Comparison of ENCODE assay signal across 1 cellular context in the genomic region with DNA sequence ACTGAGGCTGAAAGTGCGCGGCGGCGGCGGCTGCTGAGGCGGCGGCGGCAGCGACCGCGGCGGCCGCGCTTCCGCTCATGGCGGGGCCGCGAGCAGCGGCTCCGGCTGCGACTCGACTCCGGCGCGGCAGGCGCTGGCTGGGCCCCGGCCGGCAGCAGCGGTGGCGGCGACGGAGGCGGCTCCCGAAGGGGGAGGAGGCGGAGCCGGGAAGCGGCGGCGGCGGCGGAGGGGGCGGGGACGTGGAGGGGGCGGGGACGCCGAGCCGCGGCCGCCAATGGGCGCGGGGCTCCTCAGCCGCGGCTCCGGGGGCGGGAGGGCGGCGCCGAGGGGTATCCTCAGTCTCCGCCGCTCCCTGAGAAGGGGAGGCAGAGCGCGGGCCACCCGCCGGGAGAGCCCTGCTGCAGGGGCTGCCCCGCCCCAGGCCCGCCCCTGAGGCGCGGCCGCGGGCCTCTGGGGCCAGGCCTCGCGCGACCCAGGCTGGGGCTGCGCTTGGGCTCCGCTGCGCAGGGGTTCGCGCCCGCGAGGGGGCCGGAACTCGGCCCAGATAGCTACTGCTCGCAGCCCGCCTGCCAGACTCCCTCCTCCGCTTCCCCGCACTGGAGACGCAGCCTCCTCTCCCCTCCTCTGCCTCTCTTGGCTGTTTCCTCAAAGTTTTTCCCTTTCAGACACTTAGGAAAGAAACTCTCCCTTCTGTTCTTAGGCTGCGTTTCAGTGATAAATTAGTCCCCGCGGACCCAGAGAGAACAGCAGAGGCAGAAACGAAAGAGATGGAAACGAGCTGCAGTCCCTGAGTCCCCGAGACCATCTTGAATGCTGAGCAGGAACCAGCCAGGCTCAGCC.
A peak's percentile ranks its signal among the peaks of the same experiment; 100 is the strongest.
TF ChIP-seq lines count a peak whose summit lies in the region.

No MANE protein-coding gene starts in this region.

TF ChIP-seq in K562, 482 proteins besides CTCF, POLR2A, EP300 and RAD21 (continued from another document and continues in another):
- TF ChIP-seq, protein P1, sequence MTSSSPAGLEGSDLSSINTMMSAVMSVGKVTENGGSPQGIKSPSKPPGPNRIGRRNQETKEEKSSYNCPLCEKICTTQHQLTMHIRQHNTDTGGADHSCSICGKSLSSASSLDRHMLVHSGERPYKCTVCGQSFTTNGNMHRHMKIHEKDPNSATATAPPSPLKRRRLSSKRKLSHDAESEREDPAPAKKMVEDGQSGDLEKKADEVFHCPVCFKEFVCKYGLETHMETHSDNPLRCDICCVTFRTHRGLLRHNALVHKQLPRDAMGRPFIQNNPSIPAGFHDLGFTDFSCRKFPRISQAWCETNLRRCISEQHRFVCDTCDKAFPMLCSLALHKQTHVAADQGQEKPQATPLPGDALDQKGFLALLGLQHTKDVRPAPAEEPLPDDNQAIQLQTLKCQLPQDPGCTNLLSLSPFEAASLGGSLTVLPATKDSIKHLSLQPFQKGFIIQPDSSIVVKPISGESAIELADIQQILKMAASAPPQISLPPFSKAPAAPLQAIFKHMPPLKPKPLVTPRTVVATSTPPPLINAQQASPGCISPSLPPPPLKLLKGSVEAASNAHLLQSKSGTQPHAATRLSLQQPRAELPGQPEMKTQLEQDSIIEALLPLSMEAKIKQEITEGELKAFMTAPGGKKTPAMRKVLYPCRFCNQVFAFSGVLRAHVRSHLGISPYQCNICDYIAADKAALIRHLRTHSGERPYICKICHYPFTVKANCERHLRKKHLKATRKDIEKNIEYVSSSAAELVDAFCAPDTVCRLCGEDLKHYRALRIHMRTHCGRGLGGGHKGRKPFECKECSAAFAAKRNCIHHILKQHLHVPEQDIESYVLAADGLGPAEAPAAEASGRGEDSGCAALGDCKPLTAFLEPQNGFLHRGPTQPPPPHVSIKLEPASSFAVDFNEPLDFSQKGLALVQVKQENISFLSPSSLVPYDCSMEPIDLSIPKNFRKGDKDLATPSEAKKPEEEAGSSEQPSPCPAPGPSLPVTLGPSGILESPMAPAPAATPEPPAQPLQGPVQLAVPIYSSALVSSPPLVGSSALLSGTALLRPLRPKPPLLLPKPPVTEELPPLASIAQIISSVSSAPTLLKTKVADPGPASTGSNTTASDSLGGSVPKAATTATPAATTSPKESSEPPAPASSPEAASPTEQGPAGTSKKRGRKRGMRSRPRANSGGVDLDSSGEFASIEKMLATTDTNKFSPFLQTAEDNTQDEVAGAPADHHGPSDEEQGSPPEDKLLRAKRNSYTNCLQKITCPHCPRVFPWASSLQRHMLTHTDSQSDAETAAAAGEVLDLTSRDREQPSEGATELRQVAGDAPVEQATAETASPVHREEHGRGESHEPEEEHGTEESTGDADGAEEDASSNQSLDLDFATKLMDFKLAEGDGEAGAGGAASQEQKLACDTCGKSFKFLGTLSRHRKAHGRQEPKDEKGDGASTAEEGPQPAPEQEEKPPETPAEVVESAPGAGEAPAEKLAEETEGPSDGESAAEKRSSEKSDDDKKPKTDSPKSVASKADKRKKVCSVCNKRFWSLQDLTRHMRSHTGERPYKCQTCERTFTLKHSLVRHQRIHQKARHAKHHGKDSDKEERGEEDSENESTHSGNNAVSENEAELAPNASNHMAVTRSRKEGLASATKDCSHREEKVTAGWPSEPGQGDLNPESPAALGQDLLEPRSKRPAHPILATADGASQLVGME (CRISPR knock-in tag; IDR thresholded peaks at IDR 0.05): peak; percentile 77; the same call in 1 of the 2 replicates
- TF ChIP-seq NONO (IDR thresholded peaks at IDR 0.05; ENCODE audit: low read depth in 2 of 2, low read length in 1 of 2) (no peak), TCF7 (IDR thresholded peaks at IDR 0.05; ENCODE audit: borderline replicate concordance) (no peak), ZNF76 (CRISPR knock-in tag; IDR thresholded peaks at IDR 0.05; ENCODE audit: borderline replicate concordance) (no peak), PYGO2 (tag; IDR thresholded peaks at IDR 0.05) (no peak), ZNF354B (CRISPR knock-in tag; IDR thresholded peaks at IDR 0.05) (no peak), FUS (optimal IDR thresholded peaks at IDR 0.05; ENCODE audit: low read depth, low read length) (no peak), EZH2 (IDR thresholded peaks at IDR 0.05; ENCODE audit: borderline replicate concordance, low read depth, low read length) (no peak), NR4A1 (CRISPR knock-in tag; IDR thresholded peaks at IDR 0.05) (no peak), NR4A1 (tag; IDR thresholded peaks at IDR 0.05) (no peak), SP2 (IDR thresholded peaks at IDR 0.05; ENCODE audit: extremely low read depth, low read depth, low read length, poor library complexity, severe bottlenecking) (no peak), TFAM (CRISPR knock-in tag; conservative IDR thresholded peaks at IDR 0.05) (no peak), KLF6 (CRISPR knock-in tag; IDR thresholded peaks at IDR 0.05; ENCODE audit: borderline replicate concordance) (no peak), SREBF1 (IDR thresholded peaks at IDR 0.05; ENCODE audit: borderline replicate concordance, low read depth, low read length) (no peak), SETDB1 (IDR thresholded peaks at IDR 0.05; ENCODE audit: low read length) (no peak), MAFG (tag; conservative IDR thresholded peaks at IDR 0.05) (no peak), POLR2B (IDR thresholded peaks at IDR 0.05; ENCODE audit: low read depth, partially characterized antibody) (peak; percentile 82), DPF2 (IDR thresholded peaks at IDR 0.05) (no peak), PML (IDR thresholded peaks at IDR 0.05; ENCODE audit: low read length) (peak; percentile 36; the same call in 1 of the 2 replicates), ZFP30 (CRISPR knock-in tag; IDR thresholded peaks at IDR 0.05; ENCODE audit: borderline replicate concordance) (no peak), ZNF780A (CRISPR knock-in tag; IDR thresholded peaks at IDR 0.05) (no peak), EWSR1 (IDR thresholded peaks at IDR 0.05; ENCODE audit: borderline replicate concordance, low read depth, partially characterized antibody) (no peak), DMBX1 (CRISPR knock-in tag; IDR thresholded peaks at IDR 0.05; ENCODE audit: borderline replicate concordance) (no peak), ZBED1 (IDR thresholded peaks at IDR 0.05) (no peak), HLTF (IDR thresholded peaks at IDR 0.05) (no peak), PRMT5 (CRISPR knock-in tag; IDR thresholded peaks at IDR 0.05) (no peak), NUFIP1 (IDR thresholded peaks at IDR 0.05; ENCODE audit: partially characterized antibody) (no peak)
- TF ChIP-seq, protein P2, sequence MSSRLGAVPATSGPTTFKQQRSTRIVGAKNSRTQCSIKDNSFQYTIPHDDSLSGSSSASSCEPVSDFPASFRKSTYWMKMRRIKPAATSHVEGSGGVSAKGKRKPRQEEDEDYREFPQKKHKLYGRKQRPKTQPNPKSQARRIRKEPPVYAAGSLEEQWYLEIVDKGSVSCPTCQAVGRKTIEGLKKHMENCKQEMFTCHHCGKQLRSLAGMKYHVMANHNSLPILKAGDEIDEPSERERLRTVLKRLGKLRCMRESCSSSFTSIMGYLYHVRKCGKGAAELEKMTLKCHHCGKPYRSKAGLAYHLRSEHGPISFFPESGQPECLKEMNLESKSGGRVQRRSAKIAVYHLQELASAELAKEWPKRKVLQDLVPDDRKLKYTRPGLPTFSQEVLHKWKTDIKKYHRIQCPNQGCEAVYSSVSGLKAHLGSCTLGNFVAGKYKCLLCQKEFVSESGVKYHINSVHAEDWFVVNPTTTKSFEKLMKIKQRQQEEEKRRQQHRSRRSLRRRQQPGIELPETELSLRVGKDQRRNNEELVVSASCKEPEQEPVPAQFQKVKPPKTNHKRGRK (tag; IDR thresholded peaks at IDR 0.05): no peak
- TF ChIP-seq, protein P3, sequence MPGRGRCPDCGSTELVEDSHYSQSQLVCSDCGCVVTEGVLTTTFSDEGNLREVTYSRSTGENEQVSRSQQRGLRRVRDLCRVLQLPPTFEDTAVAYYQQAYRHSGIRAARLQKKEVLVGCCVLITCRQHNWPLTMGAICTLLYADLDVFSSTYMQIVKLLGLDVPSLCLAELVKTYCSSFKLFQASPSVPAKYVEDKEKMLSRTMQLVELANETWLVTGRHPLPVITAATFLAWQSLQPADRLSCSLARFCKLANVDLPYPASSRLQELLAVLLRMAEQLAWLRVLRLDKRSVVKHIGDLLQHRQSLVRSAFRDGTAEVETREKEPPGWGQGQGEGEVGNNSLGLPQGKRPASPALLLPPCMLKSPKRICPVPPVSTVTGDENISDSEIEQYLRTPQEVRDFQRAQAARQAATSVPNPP (IDR thresholded peaks at IDR 0.05; ENCODE audit: borderline replicate concordance, insufficient read depth, insufficient read length): no peak
- TF ChIP-seq, protein P4, sequence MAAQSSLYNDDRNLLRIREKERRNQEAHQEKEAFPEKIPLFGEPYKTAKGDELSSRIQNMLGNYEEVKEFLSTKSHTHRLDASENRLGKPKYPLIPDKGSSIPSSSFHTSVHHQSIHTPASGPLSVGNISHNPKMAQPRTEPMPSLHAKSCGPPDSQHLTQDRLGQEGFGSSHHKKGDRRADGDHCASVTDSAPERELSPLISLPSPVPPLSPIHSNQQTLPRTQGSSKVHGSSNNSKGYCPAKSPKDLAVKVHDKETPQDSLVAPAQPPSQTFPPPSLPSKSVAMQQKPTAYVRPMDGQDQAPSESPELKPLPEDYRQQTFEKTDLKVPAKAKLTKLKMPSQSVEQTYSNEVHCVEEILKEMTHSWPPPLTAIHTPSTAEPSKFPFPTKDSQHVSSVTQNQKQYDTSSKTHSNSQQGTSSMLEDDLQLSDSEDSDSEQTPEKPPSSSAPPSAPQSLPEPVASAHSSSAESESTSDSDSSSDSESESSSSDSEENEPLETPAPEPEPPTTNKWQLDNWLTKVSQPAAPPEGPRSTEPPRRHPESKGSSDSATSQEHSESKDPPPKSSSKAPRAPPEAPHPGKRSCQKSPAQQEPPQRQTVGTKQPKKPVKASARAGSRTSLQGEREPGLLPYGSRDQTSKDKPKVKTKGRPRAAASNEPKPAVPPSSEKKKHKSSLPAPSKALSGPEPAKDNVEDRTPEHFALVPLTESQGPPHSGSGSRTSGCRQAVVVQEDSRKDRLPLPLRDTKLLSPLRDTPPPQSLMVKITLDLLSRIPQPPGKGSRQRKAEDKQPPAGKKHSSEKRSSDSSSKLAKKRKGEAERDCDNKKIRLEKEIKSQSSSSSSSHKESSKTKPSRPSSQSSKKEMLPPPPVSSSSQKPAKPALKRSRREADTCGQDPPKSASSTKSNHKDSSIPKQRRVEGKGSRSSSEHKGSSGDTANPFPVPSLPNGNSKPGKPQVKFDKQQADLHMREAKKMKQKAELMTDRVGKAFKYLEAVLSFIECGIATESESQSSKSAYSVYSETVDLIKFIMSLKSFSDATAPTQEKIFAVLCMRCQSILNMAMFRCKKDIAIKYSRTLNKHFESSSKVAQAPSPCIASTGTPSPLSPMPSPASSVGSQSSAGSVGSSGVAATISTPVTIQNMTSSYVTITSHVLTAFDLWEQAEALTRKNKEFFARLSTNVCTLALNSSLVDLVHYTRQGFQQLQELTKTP (IDR thresholded peaks at IDR 0.05; ENCODE audit: low read depth in 1 of 2, partially characterized antibody in 2 of 2): no peak
- TF ChIP-seq, protein P5, sequence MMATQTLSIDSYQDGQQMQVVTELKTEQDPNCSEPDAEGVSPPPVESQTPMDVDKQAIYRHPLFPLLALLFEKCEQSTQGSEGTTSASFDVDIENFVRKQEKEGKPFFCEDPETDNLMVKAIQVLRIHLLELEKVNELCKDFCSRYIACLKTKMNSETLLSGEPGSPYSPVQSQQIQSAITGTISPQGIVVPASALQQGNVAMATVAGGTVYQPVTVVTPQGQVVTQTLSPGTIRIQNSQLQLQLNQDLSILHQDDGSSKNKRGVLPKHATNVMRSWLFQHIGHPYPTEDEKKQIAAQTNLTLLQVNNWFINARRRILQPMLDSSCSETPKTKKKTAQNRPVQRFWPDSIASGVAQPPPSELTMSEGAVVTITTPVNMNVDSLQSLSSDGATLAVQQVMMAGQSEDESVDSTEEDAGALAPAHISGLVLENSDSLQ (IDR thresholded peaks at IDR 0.05): no peak
- TF ChIP-seq, protein P6, sequence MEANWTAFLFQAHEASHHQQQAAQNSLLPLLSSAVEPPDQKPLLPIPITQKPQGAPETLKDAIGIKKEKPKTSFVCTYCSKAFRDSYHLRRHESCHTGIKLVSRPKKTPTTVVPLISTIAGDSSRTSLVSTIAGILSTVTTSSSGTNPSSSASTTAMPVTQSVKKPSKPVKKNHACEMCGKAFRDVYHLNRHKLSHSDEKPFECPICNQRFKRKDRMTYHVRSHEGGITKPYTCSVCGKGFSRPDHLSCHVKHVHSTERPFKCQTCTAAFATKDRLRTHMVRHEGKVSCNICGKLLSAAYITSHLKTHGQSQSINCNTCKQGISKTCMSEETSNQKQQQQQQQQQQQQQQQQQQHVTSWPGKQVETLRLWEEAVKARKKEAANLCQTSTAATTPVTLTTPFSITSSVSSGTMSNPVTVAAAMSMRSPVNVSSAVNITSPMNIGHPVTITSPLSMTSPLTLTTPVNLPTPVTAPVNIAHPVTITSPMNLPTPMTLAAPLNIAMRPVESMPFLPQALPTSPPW (CRISPR knock-in tag; IDR thresholded peaks at IDR 0.05): peak; percentile 65
- TF ChIP-seq, protein P7, sequence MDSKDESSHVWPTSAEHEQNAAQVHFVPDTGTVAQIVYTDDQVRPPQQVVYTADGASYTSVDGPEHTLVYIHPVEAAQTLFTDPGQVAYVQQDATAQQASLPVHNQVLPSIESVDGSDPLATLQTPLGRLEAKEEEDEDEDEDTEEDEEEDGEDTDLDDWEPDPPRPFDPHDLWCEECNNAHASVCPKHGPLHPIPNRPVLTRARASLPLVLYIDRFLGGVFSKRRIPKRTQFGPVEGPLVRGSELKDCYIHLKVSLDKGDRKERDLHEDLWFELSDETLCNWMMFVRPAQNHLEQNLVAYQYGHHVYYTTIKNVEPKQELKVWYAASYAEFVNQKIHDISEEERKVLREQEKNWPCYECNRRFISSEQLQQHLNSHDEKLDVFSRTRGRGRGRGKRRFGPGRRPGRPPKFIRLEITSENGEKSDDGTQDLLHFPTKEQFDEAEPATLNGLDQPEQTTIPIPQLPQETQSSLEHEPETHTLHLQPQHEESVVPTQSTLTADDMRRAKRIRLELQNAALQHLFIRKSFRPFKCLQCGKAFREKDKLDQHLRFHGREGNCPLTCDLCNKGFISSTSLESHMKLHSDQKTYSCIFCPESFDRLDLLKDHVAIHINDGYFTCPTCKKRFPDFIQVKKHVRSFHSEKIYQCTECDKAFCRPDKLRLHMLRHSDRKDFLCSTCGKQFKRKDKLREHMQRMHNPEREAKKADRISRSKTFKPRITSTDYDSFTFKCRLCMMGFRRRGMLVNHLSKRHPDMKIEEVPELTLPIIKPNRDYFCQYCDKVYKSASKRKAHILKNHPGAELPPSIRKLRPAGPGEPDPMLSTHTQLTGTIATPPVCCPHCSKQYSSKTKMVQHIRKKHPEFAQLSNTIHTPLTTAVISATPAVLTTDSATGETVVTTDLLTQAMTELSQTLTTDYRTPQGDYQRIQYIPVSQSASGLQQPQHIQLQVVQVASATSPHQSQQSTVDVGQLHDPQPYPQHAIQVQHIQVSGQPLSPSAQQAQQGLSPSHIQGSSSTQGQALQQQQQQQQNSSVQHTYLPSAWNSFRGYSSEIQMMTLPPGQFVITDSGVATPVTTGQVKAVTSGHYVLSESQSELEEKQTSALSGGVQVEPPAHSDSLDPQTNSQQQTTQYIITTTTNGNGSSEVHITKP (IDR thresholded peaks at IDR 0.05; ENCODE audit: partially characterized antibody): no peak
- TF ChIP-seq, protein P8, sequence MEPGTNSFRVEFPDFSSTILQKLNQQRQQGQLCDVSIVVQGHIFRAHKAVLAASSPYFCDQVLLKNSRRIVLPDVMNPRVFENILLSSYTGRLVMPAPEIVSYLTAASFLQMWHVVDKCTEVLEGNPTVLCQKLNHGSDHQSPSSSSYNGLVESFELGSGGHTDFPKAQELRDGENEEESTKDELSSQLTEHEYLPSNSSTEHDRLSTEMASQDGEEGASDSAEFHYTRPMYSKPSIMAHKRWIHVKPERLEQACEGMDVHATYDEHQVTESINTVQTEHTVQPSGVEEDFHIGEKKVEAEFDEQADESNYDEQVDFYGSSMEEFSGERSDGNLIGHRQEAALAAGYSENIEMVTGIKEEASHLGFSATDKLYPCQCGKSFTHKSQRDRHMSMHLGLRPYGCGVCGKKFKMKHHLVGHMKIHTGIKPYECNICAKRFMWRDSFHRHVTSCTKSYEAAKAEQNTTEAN (CRISPR knock-in tag; IDR thresholded peaks at IDR 0.05): no peak
